In genomic region chr20:2005831-2006426, GRCh38 we compare ENCODE assay signal across 1 cellular context.
TF ChIP-seq lines count a peak whose summit lies in the region.

No MANE protein-coding gene starts in this region.

TF ChIP-seq in HepG2, 621 proteins besides CTCF, POLR2A, EP300 and RAD21 (continued from another document and continues in another):
- TF ChIP-seq CSRNP1 (CRISPR knock-in tag; IDR thresholded peaks at IDR 0.05), result peak; percentile 95
- peak; percentile 81; the same call in 1 of the 2 replicates for TF ChIP-seq ZNF788 (CRISPR knock-in tag; IDR thresholded peaks at IDR 0.05; ENCODE audit: borderline replicate concordance)
- TF ChIP-seq ZNF12 (CRISPR knock-in tag; IDR thresholded peaks at IDR 0.05), result peak; percentile 93
- peak; percentile 98 for TF ChIP-seq FOXK1 (CRISPR knock-in tag; IDR thresholded peaks at IDR 0.05; ENCODE audit: borderline replicate concordance, low read depth)
- peak; percentile 96; the same call in 1 of the 2 replicates for TF ChIP-seq ZNF256 (CRISPR knock-in tag; conservative IDR thresholded peaks at IDR 0.05)
- 0 out of 2 replicates have a peak, but pooled peaks have one; percentile 57 for TF ChIP-seq DMTF1 (CRISPR knock-in tag; IDR thresholded peaks at IDR 0.05)
- TF ChIP-seq ZNF775 (CRISPR knock-in tag; IDR thresholded peaks at IDR 0.05; ENCODE audit: borderline replicate concordance), result peak; percentile 56; the same call in 1 of the 2 replicates
- peak; percentile 86 for TF ChIP-seq HNF1B (CRISPR knock-in tag; IDR thresholded peaks at IDR 0.05)
- no peak for TF ChIP-seq KIAA2018 (CRISPR knock-in tag; IDR thresholded peaks at IDR 0.05; ENCODE audit: borderline replicate concordance)
- TF ChIP-seq FOXA1 (IDR thresholded peaks at IDR 0.05), result no peak
- TF ChIP-seq FOXA1 (CRISPR knock-in tag; IDR thresholded peaks at IDR 0.05), result peak; percentile 83
- TF ChIP-seq ELF3 (CRISPR knock-in tag; IDR thresholded peaks at IDR 0.05), result peak; percentile 97
- TF ChIP-seq HOXA7 (CRISPR knock-in tag; IDR thresholded peaks at IDR 0.05), result no peak
- TF ChIP-seq, protein P1, sequence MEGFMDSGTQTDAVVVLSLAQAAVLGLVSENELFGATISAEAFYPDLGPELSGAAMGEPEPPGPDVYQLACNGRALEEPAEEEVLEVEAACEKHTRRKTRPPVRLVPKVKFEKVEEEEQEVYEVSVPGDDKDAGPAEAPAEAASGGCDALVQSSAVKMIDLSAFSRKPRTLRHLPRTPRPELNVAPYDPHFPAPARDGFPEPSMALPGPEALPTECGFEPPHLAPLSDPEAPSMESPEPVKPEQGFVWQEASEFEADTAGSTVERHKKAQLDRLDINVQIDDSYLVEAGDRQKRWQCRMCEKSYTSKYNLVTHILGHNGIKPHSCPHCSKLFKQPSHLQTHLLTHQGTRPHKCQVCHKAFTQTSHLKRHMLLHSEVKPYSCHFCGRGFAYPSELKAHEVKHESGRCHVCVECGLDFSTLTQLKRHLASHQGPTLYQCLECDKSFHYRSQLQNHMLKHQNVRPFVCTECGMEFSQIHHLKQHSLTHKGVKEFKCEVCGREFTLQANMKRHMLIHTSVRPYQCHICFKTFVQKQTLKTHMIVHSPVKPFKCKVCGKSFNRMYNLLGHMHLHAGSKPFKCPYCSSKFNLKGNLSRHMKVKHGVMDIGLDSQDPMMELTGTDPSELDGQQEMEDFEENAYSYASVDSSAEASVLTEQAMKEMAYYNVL (CRISPR knock-in tag; IDR thresholded peaks at IDR 0.05; ENCODE audit: borderline replicate concordance), result peak; percentile 82; the same call in 1 of the 2 replicates
- TF ChIP-seq ZNF597 (CRISPR knock-in tag; IDR thresholded peaks at IDR 0.05), result no peak
- TF ChIP-seq YY1 (IDR thresholded peaks at IDR 0.05; ENCODE audit: insufficient read depth, insufficient replicate concordance, low read depth, low read length), result peak; percentile 52
- TF ChIP-seq ISX (CRISPR knock-in tag; conservative IDR thresholded peaks at IDR 0.05), result peak; percentile 98
- peak; percentile 94; the same call in 1 of the 2 replicates for TF ChIP-seq PLSCR1 (CRISPR knock-in tag; IDR thresholded peaks at IDR 0.05; ENCODE audit: borderline replicate concordance)
- TF ChIP-seq NFYB (CRISPR knock-in tag; IDR thresholded peaks at IDR 0.05), result peak; percentile 62
- TF ChIP-seq NFIB (CRISPR knock-in tag; IDR thresholded peaks at IDR 0.05; ENCODE audit: borderline replicate concordance), result no peak
- TF ChIP-seq, protein P2, sequence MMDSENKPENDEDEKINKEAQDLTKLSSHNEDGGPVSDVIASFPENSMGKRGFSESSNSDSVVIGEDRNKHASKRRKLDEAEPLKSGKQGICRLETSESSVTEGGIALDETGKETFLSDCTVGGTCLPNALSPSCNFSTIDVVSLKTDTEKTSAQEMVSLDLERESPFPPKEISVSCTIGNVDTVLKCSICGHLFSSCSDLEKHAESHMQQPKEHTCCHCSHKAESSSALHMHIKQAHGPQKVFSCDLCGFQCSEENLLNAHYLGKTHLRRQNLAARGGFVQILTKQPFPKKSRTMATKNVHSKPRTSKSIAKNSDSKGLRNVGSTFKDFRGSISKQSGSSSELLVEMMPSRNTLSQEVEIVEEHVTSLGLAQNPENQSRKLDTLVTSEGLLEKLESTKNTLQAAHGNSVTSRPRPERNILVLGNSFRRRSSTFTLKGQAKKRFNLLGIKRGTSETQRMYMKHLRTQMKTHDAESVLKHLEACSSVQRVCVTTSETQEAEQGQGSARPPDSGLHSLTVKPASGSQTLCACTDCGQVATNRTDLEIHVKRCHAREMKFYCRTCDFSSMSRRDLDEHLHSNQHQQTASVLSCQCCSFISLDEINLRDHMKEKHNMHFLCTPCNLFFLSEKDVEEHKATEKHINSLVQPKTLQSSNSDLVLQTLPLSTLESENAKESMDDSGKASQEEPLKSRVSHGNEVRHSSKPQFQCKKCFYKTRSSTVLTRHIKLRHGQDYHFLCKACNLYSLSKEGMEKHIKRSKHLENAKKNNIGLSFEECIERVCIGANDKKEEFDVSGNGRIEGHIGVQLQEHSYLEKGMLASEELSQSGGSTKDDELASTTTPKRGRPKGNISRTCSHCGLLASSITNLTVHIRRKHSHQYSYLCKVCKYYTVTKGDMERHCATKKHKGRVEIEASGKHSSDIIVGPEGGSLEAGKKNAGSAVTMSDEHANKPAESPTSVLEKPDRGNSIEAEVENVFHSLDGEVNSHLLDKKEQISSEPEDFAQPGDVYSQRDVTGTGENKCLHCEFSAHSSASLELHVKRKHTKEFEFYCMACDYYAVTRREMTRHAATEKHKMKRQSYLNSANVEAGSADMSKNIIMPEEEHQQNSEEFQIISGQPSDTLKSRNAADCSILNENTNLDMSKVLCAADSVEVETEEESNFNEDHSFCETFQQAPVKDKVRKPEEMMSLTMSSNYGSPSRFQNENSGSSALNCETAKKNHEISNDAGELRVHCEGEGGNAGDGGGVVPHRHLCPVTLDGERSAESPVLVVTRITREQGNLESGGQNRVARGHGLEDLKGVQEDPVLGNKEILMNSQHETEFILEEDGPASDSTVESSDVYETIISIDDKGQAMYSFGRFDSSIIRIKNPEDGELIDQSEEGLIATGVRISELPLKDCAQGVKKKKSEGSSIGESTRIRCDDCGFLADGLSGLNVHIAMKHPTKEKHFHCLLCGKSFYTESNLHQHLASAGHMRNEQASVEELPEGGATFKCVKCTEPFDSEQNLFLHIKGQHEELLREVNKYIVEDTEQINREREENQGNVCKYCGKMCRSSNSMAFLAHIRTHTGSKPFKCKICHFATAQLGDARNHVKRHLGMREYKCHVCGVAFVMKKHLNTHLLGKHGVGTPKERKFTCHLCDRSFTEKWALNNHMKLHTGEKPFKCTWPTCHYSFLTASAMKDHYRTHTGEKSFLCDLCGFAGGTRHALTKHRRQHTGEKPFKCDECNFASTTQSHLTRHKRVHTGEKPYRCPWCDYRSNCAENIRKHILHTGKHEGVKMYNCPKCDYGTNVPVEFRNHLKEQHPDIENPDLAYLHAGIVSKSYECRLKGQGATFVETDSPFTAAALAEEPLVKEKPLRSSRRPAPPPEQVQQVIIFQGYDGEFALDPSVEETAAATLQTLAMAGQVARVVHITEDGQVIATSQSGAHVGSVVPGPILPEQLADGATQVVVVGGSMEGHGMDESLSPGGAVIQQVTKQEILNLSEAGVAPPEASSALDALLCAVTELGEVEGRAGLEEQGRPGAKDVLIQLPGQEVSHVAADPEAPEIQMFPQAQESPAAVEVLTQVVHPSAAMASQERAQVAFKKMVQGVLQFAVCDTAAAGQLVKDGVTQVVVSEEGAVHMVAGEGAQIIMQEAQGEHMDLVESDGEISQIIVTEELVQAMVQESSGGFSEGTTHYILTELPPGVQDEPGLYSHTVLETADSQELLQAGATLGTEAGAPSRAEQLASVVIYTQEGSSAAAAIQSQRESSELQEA (CRISPR knock-in tag; IDR thresholded peaks at IDR 0.05; ENCODE audit: not compliant biosample characterization), result peak; percentile 70
- peak; percentile 98 for TF ChIP-seq ZFP36L1 (CRISPR knock-in tag; IDR thresholded peaks at IDR 0.05)
- TF ChIP-seq ZNF83 (CRISPR knock-in tag; IDR thresholded peaks at IDR 0.05; ENCODE audit: borderline replicate concordance), result peak; percentile 99
- no peak for TF ChIP-seq RBM22 (optimal IDR thresholded peaks at IDR 0.05; ENCODE audit: low read length)
- TF ChIP-seq GFI1 (CRISPR knock-in tag; IDR thresholded peaks at IDR 0.05; ENCODE audit: borderline replicate concordance), result peak; percentile 93
- no peak for TF ChIP-seq FOXK2 (IDR thresholded peaks at IDR 0.05)
